9 cellular contexts compared by ENCODE assay signal in genomic region chr3:18223591-18224338, GRCh38.
DNase-seq lines count a peak whose midpoint lies in the region; ATAC-seq and TF ChIP-seq lines count a peak whose summit lies in the region.
"Had no signal": no experiment of that assay in that cellular context is flagged by ENCODE, and none has a peak within 500 bp of the region (broad histone marks: within the 10 kb centered on the region; RNA-seq: fewer than 3 reads in every experiment).

No MANE protein-coding gene starts in this region.

- no peaks in the 10 kb centered on the region for H3K4me1 ChIP-seq in prostate gland (replicated peaks)

- no peak for TF ChIP-seq POLR2A in prostate gland (IDR thresholded peaks at IDR 0.05)

- TF ChIP-seq CTCF in HL-60 (IDR thresholded peaks at IDR 0.05; ENCODE audit: insufficient read depth, low read length) = no peak
- TF ChIP-seq CTCF in HFFc6 (IDR thresholded peaks at IDR 0.05) = no peak
- TF ChIP-seq CTCF in prostate gland (IDR thresholded peaks at IDR 0.05) = no peak

- DNase-seq in HL-60 (ENCODE audit: low read depth in 1 of 2, low spot score in 1 of 2) (peak; percentile 53 to 75), head of caudate nucleus (peak in 34 of 42 donors; percentile 3 to 52 (median 28)), HFFc6 (no peak), DMS79 treated with DMSO at 0.1 percent for 48 hours (lab: John Stamatoyannopoulos, UW) (no peak), NCI-H128 (lab: John Stamatoyannopoulos, UW; ENCODE audit: unreplicated experiment) (no peak), prostate gland (ENCODE audit: low spot score) (no peak)
- DNase-seq: activated CD4-positive, alpha-beta T cell treated with anti-CD3 and anti-CD28 coated beads for 4 hours had no signal

- H3K36me3 Mint-ChIP-seq in HFFc6 (ENCODE audit: low read depth) = no peaks in the 10 kb centered on the region

- no peaks in the 10 kb centered on the region; the same call in 1 of the 2 replicates for H3K4me1 Mint-ChIP-seq in HFFc6 (ENCODE audit: low read depth)

- intact Hi-C loops in head of caudate nucleus (cut with DNase I) (no loop called here), prostate gland (cut with DNase I) (no loop called here)

- WGBS in prostate gland = 76% methylated on average over 6 of the region's 6 CpGs

- H3K27ac ChIP-seq in HL-60 (replicated peaks) (peak overlapping the region; percentile 52), prostate gland (no peak overlapping the region)

- H3K9me3 Mint-ChIP-seq in HFFc6 = no peaks in the 10 kb centered on the region

- H3K36me3 ChIP-seq in prostate gland = no peaks in the 10 kb centered on the region

- no peak overlapping the region for H3K27ac Mint-ChIP-seq in HFFc6

- ATAC-seq in GM18511 (IDR thresholded peaks at IDR 0.05; ENCODE audit: unreplicated experiment) (peak; percentile 98), GM21619 (IDR thresholded peaks at IDR 0.05; ENCODE audit: unreplicated experiment) (peak; percentile 99)

- H3K27me3 Mint-ChIP-seq in HFFc6 (ENCODE audit: insufficient read depth) = peaks cover 3% of the 10 kb centered on the region

- no peaks in the 10 kb centered on the region for H3K9me3 ChIP-seq in prostate gland

- no peak overlapping the region for H3K4me3 ChIP-seq in HL-60 (replicated peaks; ENCODE audit: insufficient read depth, low read length)
- no peak overlapping the region for H3K4me3 ChIP-seq in prostate gland

- H3K27me3 ChIP-seq in HL-60 (ENCODE audit: insufficient read depth, poor library complexity, severe bottlenecking) (no peaks in the 10 kb centered on the region), prostate gland (replicated peaks; ENCODE audit: insufficient read depth) (no peaks in the 10 kb centered on the region)

- no peak overlapping the region for H3K4me3 Mint-ChIP-seq in HFFc6

Comparison
In these comparisons a context has a peak if more than half of its experiments do, and no peak if none do; other contexts are left out.
1. DNase-seq: peak in HL-60 (2 of 2) and head of caudate nucleus (34 of 42); none in HFFc6 (single experiment), DMS79 treated with DMSO at 0.1 percent for 48 hours (single experiment), NCI-H128 (single experiment) and prostate gland (single experiment).